18 cellular contexts compared by ENCODE assay signal in genomic region chr16:55540221-55540620, GRCh38. TPM values are rescaled to one million over a fixed set of nuclear protein-coding genes. Genes with fewer than 3 reads are reported as not detected.
DNase-seq lines count a peak whose midpoint lies in the region; ATAC-seq, FAIRE-seq and TF ChIP-seq lines count a peak whose summit lies in the region.
"Had no signal": no experiment of that assay in that cellular context is flagged by ENCODE, and none has a peak within 500 bp of the region (broad histone marks: within the 10 kb centered on the region; RNA-seq: fewer than 3 reads in every experiment).

No MANE protein-coding gene starts in this region.

- peak overlapping the region in 1 of 2 experiments; percentile 31 for H3K4me3 ChIP-seq in neutrophil (ENCODE audit: low read depth in 1 of 2, low read length in 1 of 2)

- DNase-seq in COLO829 (ENCODE audit: low spot score) (peak; percentile 50), RPMI7951 (ENCODE audit: low read depth) (peak; percentile 21), mesenteric fat pad (ENCODE audit: low spot score) (no peak), frontal cortex (ENCODE audit: low spot score in 2 of 2) (no peak)
- DNase-seq: ACHN; Calu3; CD4-positive, alpha-beta memory T cell; DMS79 treated with DMSO at 0.1 percent for 48 hours; GF-D8; GOT3; H7; HFFc6; IMR-90 had no signal

- H3K4me1 ChIP-seq in neutrophil (ENCODE audit: control insufficient read depth in 1 of 2, insufficient read depth in 1 of 2, low read depth in 1 of 2, low read length in 1 of 2), result peaks cover 28 to 32% of the 10 kb centered on the region in 2 experiments

- H3K27ac ChIP-seq in neutrophil, result peak overlapping the region; percentile 84
- H3K27ac ChIP-seq: C4-2B had no signal

- no peak for ATAC-seq in GM21717 (IDR thresholded peaks at IDR 0.05; ENCODE audit: unreplicated experiment)
- ATAC-seq: HCT116 had no signal

- no peaks in the 10 kb centered on the region for H3K27me3 ChIP-seq in neutrophil

- TF ChIP-seq CTCF in neutrophil (IDR thresholded peaks at IDR 0.05), result no peak

- H3K9me3 ChIP-seq in neutrophil, result no peaks in the 10 kb centered on the region

- peaks cover 44% of the 10 kb centered on the region for H3K36me3 ChIP-seq in neutrophil

- no peak for FAIRE-seq in frontal cortex (lab: Jason Lieb, UNC)
- FAIRE-seq: HTR-8/SVneo had no signal

RNA-seq across cellular contexts. Expression of gene CAPNS2, which starts 26.3 kb away (rescaled TPM):
- 0.20 and 0.60 TPM in 2 replicates for total RNA-seq in RPMI7951 (2014; rRNA removed; shearing (Covaris generic))
- total RNA-seq in mesenteric fat pad (0.55 TPM), frontal cortex (not detected)
- total RNA-seq: Calu3; CD4-positive, alpha-beta memory T cell had no signal

RNA-seq across cellular contexts. Expression of gene LPCAT2, which starts 31.3 kb away (rescaled TPM):
- total RNA-seq in RPMI7951 (2014; rRNA removed; shearing (Covaris generic)), result 76.9 and 80.5 TPM in 2 replicates
- total RNA-seq in mesenteric fat pad, result 15.7 TPM
- total RNA-seq in frontal cortex, result 2.4 TPM

Comparison
In these comparisons a context has a peak if more than half of its experiments do, and no peak if none do; other contexts are left out.
1. DNase-seq: peak in COLO829 (single experiment) and RPMI7951 (single experiment); none in mesenteric fat pad (single experiment) and frontal cortex (0 of 2).